8 cellular contexts compared by ENCODE assay signal in genomic region chr3:51384730-51385473, GRCh38. TPM values are rescaled to one million over a fixed set of nuclear protein-coding genes. Genes with fewer than 3 reads are reported as not detected.
A peak's percentile ranks its signal among the peaks of the same experiment; 100 is the strongest.
DNase-seq lines count a peak whose midpoint lies in the region; TF ChIP-seq lines count a peak whose summit lies in the region.

MANF (plus strand) TSS chr3:51385291; CDS start chr3:51385343, 52 bp downstream.

- CTCF ChIA-PET in activated CD8-positive, alpha-beta memory T cell treated with anti-CD3 and anti-CD28 coated beads for 36 hours (lab: Charles Lee), result interaction anchor here (0.6 to 1.7 kb wide), 3 partner anchors 49 to 770 kb away, joined by 3 to 9 read pairs (median 4); partner anchors contain the start of gene DCAF1

- POLR2A ChIA-PET in activated CD8-positive, alpha-beta memory T cell treated with anti-CD3 and anti-CD28 coated beads for 36 hours (lab: Charles Lee), result interaction anchor here (0.6 to 1.8 kb wide), 4 partner anchors 9 to 1039 kb away, joined by 3 to 9 read pairs (median 6); partner anchors contain the start of gene DCAF1

- TF ChIP-seq CTCF in GM20000 (IDR thresholded peaks at IDR 0.05; ENCODE audit: extremely low read depth, missing control alignments), result no peak

- DNase-seq in COLO668 (lab: John Stamatoyannopoulos, UW; ENCODE audit: unreplicated experiment) (peak; percentile 95), GM20000 (ENCODE audit: low spot score) (peak; percentile 100), HT-29 (ENCODE audit: low spot score) (peak; percentile 93), NOMO-1 (lab: John Stamatoyannopoulos, UW; ENCODE audit: unreplicated experiment in 2 of 2) (peak; percentile 97 to 99), lung microvascular endothelial cell (ENCODE audit: low read depth in 2 of 2) (peak; percentile 99)
- peak; percentile 94 for DNase-seq in effector CD8-positive, alpha-beta T cell (lab: John Stamatoyannopoulos, UW)
- peak; percentile 93 to 98 (median 94) for DNase-seq in stimulated activated CD4-positive, alpha-beta T cell treated with anti-CD3 and anti-CD28 coated beads, TNF-alpha, amount 100 ng/mL, for 48 hours (ENCODE audit: low read depth in 3 of 3)

RNA-seq across cellular contexts. Expression of gene MANF, which starts in this region (rescaled TPM):
- 58.8 and 62.9 TPM in 2 replicates for total RNA-seq in HT-29 (2014; rRNA removed; shearing (Covaris generic))
- total RNA-seq in activated CD8-positive, alpha-beta memory T cell treated with anti-CD3 and anti-CD28 coated beads for 36 hours, result 100 to 1,000 TPM; 196 to 215 TPM
- 65.2 and 127 TPM in 2 replicates for total RNA-seq in lung microvascular endothelial cell

Comparison
In these comparisons a context has a peak if more than half of its experiments do, and no peak if none do; other contexts are left out.
1. Peak in every context shown above with its lines: DNase-seq.